ENCODE assay signal across 8 cellular contexts in genomic region chr9:36873247-36873875, GRCh38.
DNase-seq lines count a peak whose midpoint lies in the region; ATAC-seq and TF ChIP-seq lines count a peak whose summit lies in the region.

No MANE protein-coding gene starts in this region.

- H3K9me3 ChIP-seq in hepatocyte (ENCODE audit: low read depth): no peaks in the 10 kb centered on the region

- 52% methylated on average over 8 of the region's 8 CpGs for WGBS in hepatocyte (ENCODE audit: low lambda C conversion rate, missing lambda C conversion rate)

- peak; percentile 95 for TF ChIP-seq CTCF in LNCAP (IDR thresholded peaks at IDR 0.05)
- peak; percentile 96 for TF ChIP-seq CTCF in hepatocyte (IDR thresholded peaks at IDR 0.05; ENCODE audit: poor library complexity)

- DNase-seq in Ammon's horn (ENCODE audit: low spot score) (peak; percentile 74), T follicular helper cell (ENCODE audit: low read depth) (peak; percentile 51), amniotic epithelial cell (ENCODE audit: low read depth) (peak; percentile 41), hepatocyte (ENCODE audit: low spot score) (peak; percentile 87)
- peak; percentile 54 to 72 for DNase-seq in stimulated activated CD4-positive, alpha-beta T cell treated with anti-CD3 and anti-CD28 coated beads, Interleukin-12 subunit alpha, Interleukin-12 subunit beta, amount 100 ng/mL, for 24 hours (ENCODE audit: low read depth in 2 of 2)

- no peaks in the 10 kb centered on the region for H3K79me2 ChIP-seq in hepatocyte

- H3K27me3 ChIP-seq in hepatocyte: peaks cover 29% of the 10 kb centered on the region

- no peak overlapping the region for H2AFZ ChIP-seq in hepatocyte

- no peaks in the 10 kb centered on the region for H4K20me1 ChIP-seq in hepatocyte (ENCODE audit: insufficient read depth, poor library complexity, severe bottlenecking)

- no peaks in the 10 kb centered on the region for H3K4me1 ChIP-seq in hepatocyte (ENCODE audit: insufficient read depth)

- H3K9me2 ChIP-seq in hepatocyte (replicated peaks; ENCODE audit: insufficient read depth): no peaks in the 10 kb centered on the region

- no peaks in the 10 kb centered on the region for H3K36me3 ChIP-seq in hepatocyte (replicated peaks; ENCODE audit: insufficient read depth, low read depth)

- ATAC-seq in GM18909 (IDR thresholded peaks at IDR 0.05; ENCODE audit: poor library complexity, unreplicated experiment) (peak; percentile 52), GM18858 (IDR thresholded peaks at IDR 0.05; ENCODE audit: unreplicated experiment) (no peak)

- no peak overlapping the region for H3K4me2 ChIP-seq in hepatocyte

- no peak overlapping the region for H3K27ac ChIP-seq in hepatocyte

- no peak overlapping the region for H3K4me3 ChIP-seq in hepatocyte
